ENCODE assay signal across 18 cellular contexts in the genomic region with DNA sequence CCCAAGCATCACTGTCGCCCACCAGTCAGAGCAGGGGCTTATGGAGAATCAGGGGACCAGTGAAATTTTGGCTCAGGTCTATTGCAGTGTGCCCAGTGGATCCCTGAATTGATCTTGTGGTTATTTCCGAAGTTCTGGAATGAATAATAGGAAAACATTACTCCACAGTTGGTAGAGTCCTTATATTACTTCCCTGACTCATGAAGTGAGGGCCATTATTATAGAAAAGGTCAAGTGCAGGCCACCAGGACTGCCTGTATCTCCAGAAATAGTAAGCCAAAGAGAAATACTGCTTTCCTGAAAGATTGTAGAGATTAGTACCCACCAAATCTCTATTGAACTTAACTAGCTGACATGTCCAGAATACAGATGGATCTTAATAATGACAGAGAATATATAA.
"Had no signal": no experiment of that assay in that cellular context is flagged by ENCODE, and none has a peak within 500 bp of the region (broad histone marks: within the 10 kb centered on the region; RNA-seq: fewer than 3 reads in every experiment).

No MANE protein-coding gene starts in this region.

- H3K27ac ChIP-seq: body of pancreas, hepatocyte, lower lobe of right lung, neutrophil, parathyroid adenoma, upper lobe of right lung had no signal

- H3K36me3 Mint-ChIP-seq: activated naive CD8-positive, alpha-beta T cell treated with anti-CD3 and anti-CD28 coated beads for 36 hours; natural killer cell; stimulated activated memory B cell treated with anti-CD40 and anti-IgM and Interleukin-4, amounts not matched to agents 10 μg/mL and 1 μg/mL and 100 μg/mL, for 72 hours had no signal

- H3K9me3 ChIP-seq: upper lobe of right lung had no signal

- H3K79me2 ChIP-seq: hepatocyte, parathyroid adenoma had no signal

- H3K27me3 Mint-ChIP-seq: activated CD4-positive, alpha-beta T cell treated with anti-CD3 and anti-CD28 coated beads for 36 hours; activated naive CD8-positive, alpha-beta T cell treated with anti-CD3 and anti-CD28 coated beads for 36 hours; stimulated activated memory B cell treated with anti-CD40 and anti-IgM and Interleukin-4, amounts not matched to agents 10 μg/mL and 1 μg/mL and 100 μg/mL, for 72 hours had no signal

- H3K27ac Mint-ChIP-seq: activated CD4-positive, alpha-beta T cell treated with anti-CD3 and anti-CD28 coated beads for 36 hours; activated naive CD8-positive, alpha-beta T cell treated with anti-CD3 and anti-CD28 coated beads for 36 hours; natural killer cell; stimulated activated memory B cell treated with anti-CD40 and anti-IgM and Interleukin-4, amounts not matched to agents 10 μg/mL and 1 μg/mL and 100 μg/mL, for 72 hours had no signal

- H3K4me1 ChIP-seq: body of pancreas, lower lobe of right lung, parathyroid adenoma, upper lobe of right lung had no signal

- H3K27me3 ChIP-seq: body of pancreas, hepatocyte, neutrophil, upper lobe of right lung had no signal

- ATAC-seq: activated CD4-positive, alpha-beta T cell treated with anti-CD3 and anti-CD28 coated beads for 36 hours; body of pancreas; lower lobe of right lung; natural killer cell; sciatic nerve; stimulated activated memory B cell treated with anti-CD40 and anti-IgM and Interleukin-4, amounts not matched to agents 10 μg/mL and 1 μg/mL and 100 μg/mL, for 72 hours; upper lobe of right lung had no signal

- H3K4me3 Mint-ChIP-seq: activated CD4-positive, alpha-beta T cell treated with anti-CD3 and anti-CD28 coated beads for 36 hours; activated naive CD8-positive, alpha-beta T cell treated with anti-CD3 and anti-CD28 coated beads for 36 hours; natural killer cell; stimulated activated memory B cell treated with anti-CD40 and anti-IgM and Interleukin-4, amounts not matched to agents 10 μg/mL and 1 μg/mL and 100 μg/mL, for 72 hours had no signal

- DNase-seq: activated CD4-positive, alpha-beta T cell treated with anti-CD3 and anti-CD28 coated beads for 36 hours; activated CD4-positive, alpha-beta T cell treated with anti-CD3 and anti-CD28 coated beads, Interleukin-2, amount 50 U/mL, for 48 hours; activated gamma-delta T cell treated with Interleukin-2 at 50 U/mL for 16 hours; activated naive CD8-positive, alpha-beta T cell treated with anti-CD3 and anti-CD28 coated beads for 36 hours; amniotic stem cell; body of pancreas; caudate nucleus; lower lobe of right lung; natural killer cell; stimulated activated CD4-positive, alpha-beta T cell treated with anti-CD3 and anti-CD28 coated beads, Interleukin-4, amount 100 ng/mL, for 4 hours; SW 1271; T-helper 2 cell; upper lobe of right lung had no signal

- H3K4me1 Mint-ChIP-seq: activated CD4-positive, alpha-beta T cell treated with anti-CD3 and anti-CD28 coated beads for 36 hours; activated naive CD8-positive, alpha-beta T cell treated with anti-CD3 and anti-CD28 coated beads for 36 hours; natural killer cell; stimulated activated memory B cell treated with anti-CD40 and anti-IgM and Interleukin-4, amounts not matched to agents 10 μg/mL and 1 μg/mL and 100 μg/mL, for 72 hours had no signal

- H3K9ac ChIP-seq: parathyroid adenoma had no signal

- H3K36me3 ChIP-seq: lower lobe of right lung, neutrophil, upper lobe of right lung had no signal

- H3K4me2 ChIP-seq: hepatocyte had no signal

- H2AFZ ChIP-seq: hepatocyte, parathyroid adenoma had no signal

- H3K4me3 ChIP-seq: body of pancreas, hepatocyte, lower lobe of right lung, upper lobe of right lung had no signal
